In genomic region chr2:109678724-109679201, GRCh38 we compare ENCODE assay signal across 7 cellular contexts.
A peak's percentile ranks its signal among the peaks of the same experiment; 100 is the strongest.
DNase-seq lines count a peak whose midpoint lies in the region; ATAC-seq, FAIRE-seq and TF ChIP-seq lines count a peak whose summit lies in the region.
"Not testable (repeated sequence)": the region's sequence is repeated elsewhere in the genome, so short reads cannot be mapped to it uniquely, and the experiment has no call there.

No MANE protein-coding gene starts in this region.

- H3K27me3 ChIP-seq in lung (ENCODE audit: control insufficient read depth, insufficient read depth); spleen (replicated peaks in 1 of 7): not testable (repeated sequence)

- H3K4me1 Mint-ChIP-seq in nephron progenitor cell, result peaks cover 63% of the 10 kb centered on the region

- not testable (repeated sequence) for H3K9me3 ChIP-seq in lung (ENCODE audit: control insufficient read depth in 2 of 2, insufficient read depth in 1 of 2, low read length in 1 of 2); spleen

- 54 to 71% methylated on average over 10 of the region's 10 CpGs for WGBS in lung, 2 donors
- WGBS in spleen, 5 donors, result 44 to 69% (median 67%) methylated on average over 9 to 10 of the region's 10 CpGs

- peak; percentile 45 for FAIRE-seq in TTC549 (lab: Jason Lieb, UNC)

- H3K27ac Mint-ChIP-seq in nephron progenitor cell, result not testable (repeated sequence)

- TF ChIP-seq CTCF in lung (IDR thresholded peaks at IDR 0.05; ENCODE audit: control extremely low read depth, extremely low read depth); nephron progenitor cell (IDR thresholded peaks at IDR 0.05); spleen (IDR thresholded peaks at IDR 0.05 in 8 of 11, conservative IDR thresholded peaks at IDR 0.05 in 3 of 11): not testable (repeated sequence)

- peak; percentile 46 for ATAC-seq in left colon
- ATAC-seq in lung (ENCODE audit: insufficient read depth, low FRiP score), result peak; percentile 22

- not testable (repeated sequence) for H3K36me3 Mint-ChIP-seq in nephron progenitor cell (ENCODE audit: low read depth)

- intact Hi-C loops in left colon (cut with DNase I, micrococcal nuclease); spleen (cut with DNase I; ENCODE audit: low total_unique reads): not testable (repeated sequence)

- H3K27me3 Mint-ChIP-seq in nephron progenitor cell (ENCODE audit: low read depth, poor library complexity), result peaks cover 15% of the 10 kb centered on the region

- not testable (repeated sequence) for TF ChIP-seq POLR2A in spleen (IDR thresholded peaks at IDR 0.05)

- not testable (repeated sequence) for H3K4me3 Mint-ChIP-seq in nephron progenitor cell

- DNase-seq in EH (ENCODE audit: low read depth), result peak; percentile 26
- peak; percentile 60 for DNase-seq in foreskin melanocyte
- DNase-seq in left colon, result peak in 1 of 2 donors; percentile 56
- not testable (repeated sequence) for DNase-seq in lung (ENCODE audit: low spot score); spleen
- DNase-seq in nephron progenitor cell, result peak; percentile 30

- not testable (repeated sequence) for H3K9me3 Mint-ChIP-seq in nephron progenitor cell

- H3K4me1 ChIP-seq in lung (ENCODE audit: control insufficient read depth in 2 of 2, insufficient read depth in 2 of 2, low read length in 2 of 2) (peaks cover 0 to 19% of the 10 kb centered on the region in 2 donors), spleen (peaks cover 11 to 48% (median 26%) of the 10 kb centered on the region in 6 donors)

- H3K36me3 ChIP-seq in lung (ENCODE audit: control insufficient read depth in 2 of 2, insufficient read depth in 2 of 2, low read length in 2 of 2); spleen: not testable (repeated sequence)

- peak overlapping the region in 1 of 2 donors; percentile 24 for H3K27ac ChIP-seq in lung (ENCODE audit: low read depth in 1 of 2, low read length in 1 of 2)
- H3K27ac ChIP-seq in spleen, result peak overlapping the region in 5 of 8 donors; percentile 17 to 57 (median 49)

- H3K4me3 ChIP-seq in lung, spleen: not testable (repeated sequence)
